ENCODE assay signal across 8 cellular contexts in genomic region chr3:121834734-121835709, GRCh38.
DNase-seq lines count a peak whose midpoint lies in the region; ATAC-seq lines count a peak whose summit lies in the region.

Gene EAF2, plus strand, starts transcription at chr3:121835209. Its CDS starts 77 bp downstream, at chr3:121835286.
Gene IQCB1, minus strand, starts transcription at chr3:121835060. Its CDS starts 6,100 bp downstream, at chr3:121828960.

- DNase-seq in CMK (ENCODE audit: low read depth), result peak; percentile 86
- DNase-seq in HS-5 (ENCODE audit: low read depth), result peak; percentile 86
- DNase-seq in NK-92 treated with Interleukin-12 subunit alpha and Interleukin-12 subunit beta, amount 100 ng/mL, for 24 hours (lab: John Stamatoyannopoulos, UW), result peak; percentile 91
- DNase-seq in activated CD8-positive, alpha-beta memory T cell treated with anti-CD3 and anti-CD28 coated beads for 24 hours, result peak; percentile 97
- peak; percentile 92 to 93 (median 93) for DNase-seq in effector memory CD4-positive, alpha-beta T cell
- peak; percentile 99 for DNase-seq in medulla oblongata (ENCODE audit: extremely low spot score)
- DNase-seq in stimulated activated CD8-positive, alpha-beta memory T cell treated with anti-CD3 and anti-CD28 coated beads, Interleukin-12 subunit alpha, Interleukin-12 subunit beta, amount 100 ng/mL, for 1 hour (ENCODE audit: low read depth), result peak; percentile 92

- H3K27ac ChIP-seq in effector memory CD4-positive, alpha-beta T cell (ENCODE audit: insufficient read depth, low read length, poor library complexity, severe bottlenecking), result peak within 1 kb of the TSS; percentile 91

- H3K36me3 ChIP-seq in effector memory CD4-positive, alpha-beta T cell (ENCODE audit: control insufficient read depth, insufficient read depth, low read length), result peaks cover 6% of the 10 kb centered on the region

- ATAC-seq in GM19468 (IDR thresholded peaks at IDR 0.05; ENCODE audit: extremely low read depth, unreplicated experiment), result peak; percentile 97

- no peaks in the 10 kb centered on the region for H3K9me3 ChIP-seq in effector memory CD4-positive, alpha-beta T cell (ENCODE audit: control insufficient read depth, low read length)

- no peaks in the 10 kb centered on the region for H3K27me3 ChIP-seq in effector memory CD4-positive, alpha-beta T cell (replicated peaks; ENCODE audit: control insufficient read depth, insufficient read depth, low read length, poor library complexity, severe bottlenecking)

- H3K4me1 ChIP-seq in effector memory CD4-positive, alpha-beta T cell (ENCODE audit: control insufficient read depth, insufficient read depth, low read length, poor library complexity, severe bottlenecking), result peaks cover 16% of the 10 kb centered on the region

- H3K4me3 ChIP-seq in effector memory CD4-positive, alpha-beta T cell (ENCODE audit: insufficient read depth, low read depth, low read length, poor library complexity, severe bottlenecking), result peak within 1 kb of the TSS; percentile 71

Comparison
In these comparisons a context has a peak if more than half of its experiments do, and no peak if none do; other contexts are left out.
1. Peak in every context shown above with its lines: DNase-seq, ATAC-seq, H3K4me3 ChIP-seq and H3K27ac ChIP-seq.